1 cellular context compared by ENCODE assay signal in the genomic region with DNA sequence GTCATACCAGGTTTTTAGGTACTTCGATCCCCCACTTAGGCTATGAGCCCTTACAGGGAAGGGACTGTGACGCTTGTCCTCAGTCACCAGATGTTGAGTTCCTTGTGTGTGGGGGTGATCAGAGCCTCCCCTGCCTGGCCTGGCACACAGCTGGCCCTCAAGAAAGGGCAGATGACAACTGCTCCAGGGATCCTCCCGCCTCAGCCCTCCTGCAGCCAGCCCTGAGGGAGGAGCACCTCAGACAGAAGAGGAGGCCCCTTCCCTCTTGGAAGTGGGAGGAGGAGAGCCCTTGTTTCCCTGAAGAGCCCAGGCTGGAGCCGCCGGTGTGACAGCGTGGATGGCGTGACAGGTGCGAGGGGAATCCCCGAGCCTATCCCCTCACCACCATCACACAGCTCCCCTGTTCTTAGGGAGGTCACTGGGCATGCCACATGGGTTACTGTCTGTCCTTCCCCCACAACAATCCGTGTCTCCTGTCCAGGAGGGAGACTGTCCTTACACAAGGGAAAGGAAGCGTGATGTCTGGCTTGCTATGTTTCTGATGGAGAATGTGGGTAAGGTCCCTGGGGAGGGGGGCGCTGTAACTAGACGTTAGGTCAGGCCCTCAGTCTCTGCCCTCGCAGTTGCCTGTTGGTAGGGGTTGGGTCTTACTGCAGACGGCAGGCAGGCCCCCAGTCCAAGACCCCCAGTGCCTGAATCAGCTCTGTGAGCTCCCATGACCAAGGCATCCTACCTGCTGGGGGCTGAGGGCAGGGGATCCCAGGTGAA.
TF ChIP-seq lines count a peak whose summit lies in the region.

No MANE protein-coding gene starts in this region.

TF ChIP-seq in HepG2, 621 proteins besides CTCF, POLR2A, EP300 and RAD21 (continued from another document):
- TF ChIP-seq, protein P1, sequence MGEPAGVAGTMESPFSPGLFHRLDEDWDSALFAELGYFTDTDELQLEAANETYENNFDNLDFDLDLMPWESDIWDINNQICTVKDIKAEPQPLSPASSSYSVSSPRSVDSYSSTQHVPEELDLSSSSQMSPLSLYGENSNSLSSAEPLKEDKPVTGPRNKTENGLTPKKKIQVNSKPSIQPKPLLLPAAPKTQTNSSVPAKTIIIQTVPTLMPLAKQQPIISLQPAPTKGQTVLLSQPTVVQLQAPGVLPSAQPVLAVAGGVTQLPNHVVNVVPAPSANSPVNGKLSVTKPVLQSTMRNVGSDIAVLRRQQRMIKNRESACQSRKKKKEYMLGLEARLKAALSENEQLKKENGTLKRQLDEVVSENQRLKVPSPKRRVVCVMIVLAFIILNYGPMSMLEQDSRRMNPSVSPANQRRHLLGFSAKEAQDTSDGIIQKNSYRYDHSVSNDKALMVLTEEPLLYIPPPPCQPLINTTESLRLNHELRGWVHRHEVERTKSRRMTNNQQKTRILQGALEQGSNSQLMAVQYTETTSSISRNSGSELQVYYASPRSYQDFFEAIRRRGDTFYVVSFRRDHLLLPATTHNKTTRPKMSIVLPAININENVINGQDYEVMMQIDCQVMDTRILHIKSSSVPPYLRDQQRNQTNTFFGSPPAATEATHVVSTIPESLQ (CRISPR knock-in tag; conservative IDR thresholded peaks at IDR 0.05): no peak
- TF ChIP-seq, protein P2, sequence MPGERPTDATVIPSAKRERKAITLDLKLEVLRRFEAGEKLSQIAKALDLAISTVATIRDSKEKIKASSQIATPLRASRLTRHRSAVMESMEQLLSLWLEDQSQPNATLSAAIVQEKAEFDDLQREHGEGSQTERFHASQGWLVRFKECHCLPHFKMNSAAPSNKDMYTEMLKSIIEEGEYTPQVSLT (CRISPR knock-in tag; IDR thresholded peaks at IDR 0.05; ENCODE audit: borderline replicate concordance, low read depth): no peak
- no peak for TF ChIP-seq CCAR2 (optimal IDR thresholded peaks at IDR 0.05; ENCODE audit: low read depth, low read length)
- TF ChIP-seq MAF1 (CRISPR knock-in tag; IDR thresholded peaks at IDR 0.05; ENCODE audit: borderline replicate concordance): no peak
